Comparison of ENCODE assay signal across 28 cellular contexts in the genomic region with DNA sequence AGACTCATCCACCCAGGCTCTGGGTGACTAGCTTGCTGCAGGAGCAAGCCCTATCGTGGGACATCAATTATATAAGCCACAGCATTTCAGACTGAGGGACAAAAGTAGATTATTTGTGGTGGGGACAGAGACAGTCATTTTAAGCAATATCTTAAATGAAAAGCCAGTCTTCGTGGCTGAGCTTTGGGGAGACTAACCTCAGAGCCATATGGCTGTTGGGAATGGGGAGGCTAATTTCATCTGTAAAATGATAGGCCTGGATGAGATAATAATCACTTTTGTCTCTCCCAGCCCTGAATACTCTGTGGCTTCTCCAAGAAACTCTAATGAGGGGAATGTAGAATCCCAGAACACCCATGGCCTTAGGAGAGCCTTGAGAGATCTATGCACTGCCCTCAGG.
"Had no signal": no experiment of that assay in that cellular context is flagged by ENCODE, and none has a peak within 500 bp of the region (broad histone marks: within the 10 kb centered on the region; RNA-seq: fewer than 3 reads in every experiment).

No MANE protein-coding gene starts in this region.

- H3K4me3 Mint-ChIP-seq: activated CD8-positive, alpha-beta T cell treated with anti-CD3 and anti-CD28 coated beads for 36 hours; activated naive CD4-positive, alpha-beta T cell treated with anti-CD3 and anti-CD28 coated beads, Interleukin-2, amount 10 ng/mL, durations not matched to agents 7 days and 5 days; activated naive CD8-positive, alpha-beta T cell treated with anti-CD3 and anti-CD28 coated beads for 36 hours; activated T-cell treated with anti-CD3 and anti-CD28 coated beads, Interleukin-2, amount 50 U/mL, for 72 hours; T-cell had no signal

- H3K9me3 Mint-ChIP-seq: activated CD8-positive, alpha-beta T cell treated with anti-CD3 and anti-CD28 coated beads for 36 hours; activated naive CD4-positive, alpha-beta T cell treated with anti-CD3 and anti-CD28 coated beads, Interleukin-2, amount 10 ng/mL, durations not matched to agents 7 days and 5 days; activated naive CD8-positive, alpha-beta T cell treated with anti-CD3 and anti-CD28 coated beads for 36 hours; activated T-cell treated with anti-CD3 and anti-CD28 coated beads, Interleukin-2, amount 50 U/mL, for 72 hours; activated T-helper 2 cell treated with anti-CD3 and anti-CD28 coated beads, Interferon-gamma antibody, Interleukin-2, Interleukin-4, amounts not matched to agents 10 μg/mL and 5 μg/mL and 100 μg/mL, durations not matched to agents 14 hours and 24 hours and 36 hours had no signal

- ATAC-seq: activated CD8-positive, alpha-beta T cell treated with anti-CD3 and anti-CD28 coated beads for 36 hours; activated T-cell treated with anti-CD3 and anti-CD28 coated beads, Interleukin-2, amount 50 U/mL, for 72 hours; Panc1; T-cell had no signal

- DNase-seq: activated CD4-positive, alpha-beta T cell treated with anti-CD3 and anti-CD28 coated beads for 4 hours; activated CD8-positive, alpha-beta memory T cell treated with anti-CD3 and anti-CD28 coated beads, Interleukin-2, amount 50 U/mL, for 4 hours; activated CD8-positive, alpha-beta T cell treated with anti-CD3 and anti-CD28 coated beads for 36 hours; activated gamma-delta T cell treated with Interleukin-2 at 50 U/mL for 16 hours; activated naive CD4-positive, alpha-beta T cell treated with anti-CD3 and anti-CD28 coated beads, Interleukin-2, amount 10 ng/mL, durations not matched to agents 7 days and 5 days; activated naive CD8-positive, alpha-beta T cell treated with anti-CD3 and anti-CD28 coated beads for 36 hours; activated T-cell treated with anti-CD3 and anti-CD28 coated beads, Interleukin-2, amount 50 U/mL, for 72 hours; brain microvascular endothelial cell; cerebellar nuclear complex; NCI-H1105 treated with DMSO at 0.1 percent for 48 hours; NCI-H1436 treated with DMSO at 0.1 percent for 48 hours; NCI-H187; NCI-H2081; NCI-H345; NCI-H510A; NCI-H526 treated with DMSO at 0.1 percent for 48 hours; NK-92 treated with Interleukin-12 subunit alpha and Interleukin-12 subunit beta, amount 100 ng/mL, for 24 hours; OCI-M1; Right ventricle myocardium superior; T-cell; T-helper 2 cell; T1000 had no signal

- H3K4me1 Mint-ChIP-seq: activated naive CD4-positive, alpha-beta T cell treated with anti-CD3 and anti-CD28 coated beads, Interleukin-2, amount 10 ng/mL, durations not matched to agents 7 days and 5 days; activated naive CD8-positive, alpha-beta T cell treated with anti-CD3 and anti-CD28 coated beads for 36 hours; T-cell had no signal

- H3K36me3 Mint-ChIP-seq: activated naive CD4-positive, alpha-beta T cell treated with anti-CD3 and anti-CD28 coated beads, Interleukin-2, amount 10 ng/mL, durations not matched to agents 7 days and 5 days; activated naive CD8-positive, alpha-beta T cell treated with anti-CD3 and anti-CD28 coated beads for 36 hours; T-cell had no signal

- H3K36me3 ChIP-seq: brain microvascular endothelial cell, cardiac muscle cell, SJSA1 had no signal

- H3K9me3 ChIP-seq: SJSA1 had no signal

- H3K27ac ChIP-seq: brain microvascular endothelial cell, cardiac muscle cell, RWPE1, SJSA1, VCaP had no signal

- H3K27ac Mint-ChIP-seq: activated CD8-positive, alpha-beta T cell treated with anti-CD3 and anti-CD28 coated beads for 36 hours; activated naive CD4-positive, alpha-beta T cell treated with anti-CD3 and anti-CD28 coated beads, Interleukin-2, amount 10 ng/mL, durations not matched to agents 7 days and 5 days; activated naive CD8-positive, alpha-beta T cell treated with anti-CD3 and anti-CD28 coated beads for 36 hours; activated T-cell treated with anti-CD3 and anti-CD28 coated beads, Interleukin-2, amount 50 U/mL, for 72 hours; activated T-helper 2 cell treated with anti-CD3 and anti-CD28 coated beads, Interferon-gamma antibody, Interleukin-2, Interleukin-4, amounts not matched to agents 10 μg/mL and 5 μg/mL and 100 μg/mL, durations not matched to agents 14 hours and 24 hours and 36 hours; T-cell had no signal

- H3K4me3 ChIP-seq: cardiac muscle cell, SJSA1 had no signal

- H3K27me3 ChIP-seq: brain microvascular endothelial cell, cardiac muscle cell, SJSA1 had no signal
